Comparison of ENCODE assay signal across 16 cellular contexts in genomic region chr3:22039156-22039555, GRCh38.
A peak's percentile ranks its signal among the peaks of the same experiment; 100 is the strongest.
DNase-seq lines count a peak whose midpoint lies in the region; TF ChIP-seq lines count a peak whose summit lies in the region.
"Had no signal": no experiment of that assay in that cellular context is flagged by ENCODE, and none has a peak within 500 bp of the region (broad histone marks: within the 10 kb centered on the region; RNA-seq: fewer than 3 reads in every experiment).

No MANE protein-coding gene starts in this region.

- DNase-seq in NCI-H446 treated with DMSO at 0.1 percent for 48 hours (lab: John Stamatoyannopoulos, UW): peak; percentile 5
- no peak for DNase-seq in NCI-H446 (lab: John Stamatoyannopoulos, UW)
- peak; percentile 48 for DNase-seq in SK-MEL-5 (ENCODE audit: low read depth, low spot score)
- peak; percentile 0 for DNase-seq in fibroblast of peridontal ligament (ENCODE audit: extremely low read depth)
- no peak for DNase-seq in activated T-cell treated with anti-CD3 and anti-CD28 coated beads, Interleukin-2, amount 50 U/mL, for 1 hour
- no peak for DNase-seq in posterior vena cava (ENCODE audit: low spot score)
- no peak for DNase-seq in MCF 10A (ENCODE audit: unreplicated experiment)
- DNase-seq: ACHN; BE2C; CD4-positive, CD25-positive, alpha-beta regulatory T cell; CD8-positive, alpha-beta memory T cell; COR-L47; DMS153; DMS79; GF-D8; H9 had no signal

- H3K9me3 Mint-ChIP-seq in MCF 10A (ENCODE audit: unreplicated experiment): no peaks in the 10 kb centered on the region
- H3K9me3 Mint-ChIP-seq: H9 had no signal

- in situ Hi-C loops in SK-MEL-5 (cut with HindIII; ENCODE audit: low pct_unique_long_range_greater_than_20kb, low sequenced_read_pairs): no loop called here

- no peaks in the 10 kb centered on the region for H3K36me3 Mint-ChIP-seq in MCF 10A (ENCODE audit: insufficient read depth, unreplicated experiment)
- H3K36me3 Mint-ChIP-seq: CD4-positive, CD25-positive, alpha-beta regulatory T cell had no signal

- intact Hi-C loops in posterior vena cava (cut with DNase I) (no loop called here), MCF 10A (cut with micrococcal nuclease) (no loop called here)

- no peak overlapping the region for H3K4me3 Mint-ChIP-seq in MCF 10A (ENCODE audit: unreplicated experiment)
- H3K4me3 Mint-ChIP-seq: CD4-positive, CD25-positive, alpha-beta regulatory T cell; CD8-positive, alpha-beta memory T cell; H9 had no signal

- H3K27me3 Mint-ChIP-seq in MCF 10A (ENCODE audit: insufficient read depth, unreplicated experiment): no peaks in the 10 kb centered on the region
- H3K27me3 Mint-ChIP-seq: CD4-positive, CD25-positive, alpha-beta regulatory T cell; CD8-positive, alpha-beta memory T cell had no signal

- no peak overlapping the region for H3K27ac Mint-ChIP-seq in MCF 10A (ENCODE audit: low read depth, unreplicated experiment)
- H3K27ac Mint-ChIP-seq: CD4-positive, CD25-positive, alpha-beta regulatory T cell; CD8-positive, alpha-beta memory T cell; H9 had no signal

- CTCF ChIA-PET in MCF 10A (lab: Yijun Ruan, JAX): no interaction called here

- H3K4me1 Mint-ChIP-seq in MCF 10A (ENCODE audit: insufficient read depth, unreplicated experiment): no peaks in the 10 kb centered on the region
- H3K4me1 Mint-ChIP-seq: CD4-positive, CD25-positive, alpha-beta regulatory T cell; CD8-positive, alpha-beta memory T cell; H9 had no signal

- POLR2A ChIA-PET in MCF 10A (lab: Yijun Ruan, JAX): no interaction called here

- TF ChIP-seq CTCF in MCF 10A (IDR thresholded peaks at IDR 0.05; ENCODE audit: unreplicated experiment): no peak

- BruUV-seq in MCF 10A (replicated peaks; lab: Mats Ljungman, UMichigan): no TSS peak

Comparison
In these comparisons a context has a peak if more than half of its experiments do, and no peak if none do; other contexts are left out.
1. DNase-seq: peak in NCI-H446 treated with DMSO at 0.1 percent for 48 hours (single experiment), SK-MEL-5 (single experiment) and fibroblast of peridontal ligament (single experiment); none in NCI-H446 (0 of 2), activated T-cell treated with anti-CD3 and anti-CD28 coated beads, Interleukin-2, amount 50 U/mL, for 1 hour (single experiment), posterior vena cava (single experiment) and MCF 10A (single experiment).